Comparison of ENCODE assay signal across 1 cellular context in the genomic region with DNA sequence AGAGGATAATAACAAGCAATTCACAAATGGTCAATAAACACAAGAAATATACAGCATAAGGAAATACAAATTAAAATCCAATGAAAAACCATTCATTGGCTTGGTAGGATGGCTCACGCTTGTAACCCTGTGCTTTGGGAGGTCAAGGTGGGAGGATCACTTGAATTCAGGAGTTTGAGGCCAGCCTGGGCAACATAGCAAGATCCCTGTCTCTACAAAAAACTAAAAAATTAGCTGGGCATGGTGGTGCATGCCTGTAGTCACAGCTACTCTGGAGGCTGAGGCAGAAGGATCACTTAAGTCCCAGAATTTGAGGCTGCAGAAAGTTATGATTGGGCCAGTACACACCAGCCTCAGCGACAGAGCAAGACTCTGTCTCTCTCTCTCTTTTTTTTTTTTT.
TF ChIP-seq lines count a peak whose summit lies in the region.

No MANE protein-coding gene starts in this region.

TF ChIP-seq in A549, 52 proteins besides CTCF, POLR2A, EP300 and RAD21 (continued from another document):
- TF ChIP-seq, protein P1, sequence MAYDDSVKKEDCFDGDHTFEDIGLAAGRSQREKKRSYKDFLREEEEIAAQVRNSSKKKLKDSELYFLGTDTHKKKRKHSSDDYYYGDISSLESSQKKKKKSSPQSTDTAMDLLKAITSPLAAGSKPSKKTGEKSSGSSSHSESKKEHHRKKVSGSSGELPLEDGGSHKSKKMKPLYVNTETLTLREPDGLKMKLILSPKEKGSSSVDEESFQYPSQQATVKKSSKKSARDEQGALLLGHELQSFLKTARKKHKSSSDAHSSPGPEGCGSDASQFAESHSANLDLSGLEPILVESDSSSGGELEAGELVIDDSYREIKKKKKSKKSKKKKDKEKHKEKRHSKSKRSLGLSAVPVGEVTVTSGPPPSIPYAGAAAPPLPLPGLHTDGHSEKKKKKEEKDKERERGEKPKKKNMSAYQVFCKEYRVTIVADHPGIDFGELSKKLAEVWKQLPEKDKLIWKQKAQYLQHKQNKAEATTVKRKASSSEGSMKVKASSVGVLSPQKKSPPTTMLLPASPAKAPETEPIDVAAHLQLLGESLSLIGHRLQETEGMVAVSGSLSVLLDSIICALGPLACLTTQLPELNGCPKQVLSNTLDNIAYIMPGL (CRISPR knock-in tag; IDR thresholded peaks at IDR 0.05; ENCODE audit: borderline replicate concordance) = no peak
- no peak for TF ChIP-seq HEYL (CRISPR knock-in tag; IDR thresholded peaks at IDR 0.05)
- TF ChIP-seq KDM5A (IDR thresholded peaks at IDR 0.05) = no peak
- no peak for TF ChIP-seq RCOR1 (IDR thresholded peaks at IDR 0.05; ENCODE audit: low read depth, low read length)
- TF ChIP-seq, protein P2, sequence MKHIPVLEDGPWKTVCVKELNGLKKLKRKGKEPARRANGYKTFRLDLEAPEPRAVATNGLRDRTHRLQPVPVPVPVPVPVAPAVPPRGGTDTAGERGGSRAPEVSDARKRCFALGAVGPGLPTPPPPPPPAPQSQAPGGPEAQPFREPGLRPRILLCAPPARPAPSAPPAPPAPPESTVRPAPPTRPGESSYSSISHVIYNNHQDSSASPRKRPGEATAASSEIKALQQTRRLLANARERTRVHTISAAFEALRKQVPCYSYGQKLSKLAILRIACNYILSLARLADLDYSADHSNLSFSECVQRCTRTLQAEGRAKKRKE (CRISPR knock-in tag; IDR thresholded peaks at IDR 0.05; ENCODE audit: low read depth) = no peak
- no peak for TF ChIP-seq MAFK (IDR thresholded peaks at IDR 0.05; ENCODE audit: partially characterized antibody)
- TF ChIP-seq NPAS2 (CRISPR knock-in tag; IDR thresholded peaks at IDR 0.05; ENCODE audit: borderline replicate concordance) = no peak
